Comparison of ENCODE assay signal across 8 cellular contexts in genomic region chr17:41496803-41497484, GRCh38. TPM values are rescaled to one million over a fixed set of nuclear protein-coding genes. Genes with fewer than 3 reads are reported as not detected.
A peak's percentile ranks its signal among the peaks of the same experiment; 100 is the strongest.
DNase-seq lines count a peak whose midpoint lies in the region; ATAC-seq and TF ChIP-seq lines count a peak whose summit lies in the region.

No MANE protein-coding gene starts in this region.

- peaks cover 14% of the 10 kb centered on the region for H3K4me1 ChIP-seq in SJCRH30

- POLR2A ChIA-PET in AG04449 (lab: Yijun Ruan, JAX) = interaction anchor here (1.0 kb wide), 1 partner anchor 470 kb away, joined by 3 read pairs; the partner anchor contains the start of gene KRTAP1-5

- intact Hi-C loops in head of caudate nucleus (cut with DNase I) = no loop called here

- TF ChIP-seq CTCF in AG04449 (IDR thresholded peaks at IDR 0.05; ENCODE audit: insufficient read depth, low read length, missing control alignments) = peak; percentile 96

- no peaks in the 10 kb centered on the region for H3K9me3 ChIP-seq in SJCRH30 (replicated peaks)

- CTCF ChIA-PET in AG04449 (lab: Yijun Ruan, JAX) = interaction anchor here (0.7 to 6.5 kb wide), 30 partner anchors 9 to 695 kb away, joined by 3 to 42 read pairs (median 4); partner anchors contain the start of gene KRT13

- H3K27ac ChIP-seq in SJCRH30 = no peak overlapping the region

- DNase-seq in AG04449 (ENCODE audit: low read depth, low spot score) (peak; percentile 37), HuH-7 (ENCODE audit: low spot score) (peak; percentile 73), SJCRH30 (peak; percentile 56 to 70), head of caudate nucleus (peak in 31 of 42 donors; percentile 9 to 59 (median 28)), renal cortical epithelial cell (ENCODE audit: low read depth) (peak; percentile 84)
- DNase-seq in activated gamma-delta T cell treated with anti-CD3 and anti-CD28 coated beads, Interleukin-2, amount 50 U/mL, for 16 hours (ENCODE audit: low read depth) = peak; percentile 39

- TF ChIP-seq POLR2A in GM18505 (IDR thresholded peaks at IDR 0.05; ENCODE audit: borderline replicate concordance, extremely low read depth, insufficient read depth, insufficient read length) = no peak

- H3K4me3 ChIP-seq in AG04449 (ENCODE audit: low read depth, low read length) = no peak overlapping the region
- no peak overlapping the region for H3K4me3 ChIP-seq in SJCRH30

- ATAC-seq in GM18505 (IDR thresholded peaks at IDR 0.05; ENCODE audit: unreplicated experiment) (peak; percentile 48), GM19324 (IDR thresholded peaks at IDR 0.05; ENCODE audit: low FRiP score, unreplicated experiment) (no peak)

- no peaks in the 10 kb centered on the region for H3K27me3 ChIP-seq in SJCRH30

- no peaks in the 10 kb centered on the region for H3K36me3 ChIP-seq in SJCRH30

RNA-seq across cellular contexts. Expression of gene KRT36, which starts 7.2 kb away (rescaled TPM):
- not detected in 2 replicates for total RNA-seq in SJCRH30 (2014; rRNA removed; shearing (Covaris generic))
- total RNA-seq in renal cortical epithelial cell = not detected in 2 replicates

RNA-seq across cellular contexts. Expression of gene KRT13, which starts 8.5 kb away (rescaled TPM):
- total RNA-seq in SJCRH30 (2014; rRNA removed; shearing (Covaris generic)) = 0.30 TPM in 1 of 2 replicates, not detected in the other
- not detected in 2 replicates for total RNA-seq in renal cortical epithelial cell

RNA-seq across cellular contexts. Expression of gene KRT35, which starts 16.0 kb away (rescaled TPM):
- total RNA-seq in SJCRH30 (2014; rRNA removed; shearing (Covaris generic)) = not detected in 2 replicates
- not detected in 2 replicates for total RNA-seq in renal cortical epithelial cell

RNA-seq across cellular contexts. Expression of gene KRT15, which starts 21.7 kb away (rescaled TPM):
- 0.08 TPM in 1 of 2 replicates, not detected in the other for total RNA-seq in SJCRH30 (2014; rRNA removed; shearing (Covaris generic))
- total RNA-seq in renal cortical epithelial cell = 0.99 and 2.8 TPM in 2 replicates

RNA-seq across cellular contexts. Expression of gene KRT32, which starts 29.8 kb away (rescaled TPM):
- not detected in 2 replicates for total RNA-seq in SJCRH30 (2014; rRNA removed; shearing (Covaris generic))
- total RNA-seq in renal cortical epithelial cell = not detected in 2 replicates

Comparison
In these comparisons a context has a peak if more than half of its experiments do, and no peak if none do; other contexts are left out.
1. DNase-seq: peak in every context shown above with its lines; median percentile 84 in renal cortical epithelial cell; 73 in HuH-7; 63 in SJCRH30; 39 in activated gamma-delta T cell treated with anti-CD3 and anti-CD28 coated beads, Interleukin-2, amount 50 U/mL, for 16 hours; 37 in AG04449; 28 in head of caudate nucleus.